6 cellular contexts compared by ENCODE assay signal in the genomic region with DNA sequence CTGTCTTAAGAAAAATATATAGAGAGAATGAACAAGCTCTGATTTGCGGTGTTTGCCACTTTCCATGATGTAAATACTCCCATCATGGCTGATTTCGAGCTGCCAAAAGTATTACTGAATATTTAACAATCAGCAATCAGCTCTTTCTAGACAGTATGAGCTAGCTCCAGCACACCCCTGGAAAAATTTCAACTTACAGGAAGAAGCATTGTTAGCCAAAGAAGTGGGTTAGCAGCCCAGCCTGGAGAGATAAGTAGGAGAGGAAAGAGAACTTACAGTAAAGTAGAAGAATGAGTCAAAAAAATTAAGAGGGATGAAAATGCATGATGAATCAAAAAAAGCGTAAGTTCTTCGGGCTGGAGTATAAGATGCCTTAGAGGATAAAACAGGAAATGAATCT.
"Had no signal": no experiment of that assay in that cellular context is flagged by ENCODE, and none has a peak within 500 bp of the region (broad histone marks: within the 10 kb centered on the region; RNA-seq: fewer than 3 reads in every experiment).

No MANE protein-coding gene starts in this region.

- H3K9me3 ChIP-seq: HAP-1 had no signal

- H3K4me3 ChIP-seq: GM23248, HAP-1, K562 had no signal

- DNase-seq: GM23248, GOT3, H7, IMR-90 had no signal
